ENCODE assay signal across 10 cellular contexts in the genomic region with DNA sequence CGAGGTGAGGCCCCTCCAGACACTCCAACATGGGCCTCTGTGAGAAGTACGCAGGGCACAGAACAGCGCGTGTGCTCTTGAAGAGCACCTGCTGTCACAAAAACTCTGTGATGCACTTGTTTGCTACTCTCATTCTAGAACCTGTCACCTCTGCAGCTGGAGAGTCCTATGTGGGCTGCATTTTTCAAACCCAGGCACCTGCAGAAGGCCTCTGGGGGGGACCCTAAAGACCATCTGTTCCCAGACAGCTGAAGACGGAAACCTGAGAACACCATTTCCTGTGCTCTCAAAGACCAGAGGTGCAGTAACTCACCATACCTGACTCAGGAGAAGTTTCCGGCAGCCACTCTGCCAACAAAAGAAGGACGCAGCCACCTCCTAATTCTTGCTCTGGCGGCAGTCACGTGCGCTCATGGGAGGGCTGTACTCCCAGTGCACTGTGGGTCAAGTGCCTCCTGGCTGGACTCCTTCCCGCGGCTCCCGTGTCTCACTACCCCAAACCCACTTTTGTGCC. TPM values are rescaled to one million over a fixed set of nuclear protein-coding genes. Genes with fewer than 3 reads are reported as not detected.
DNase-seq lines count a peak whose midpoint lies in the region; ATAC-seq, FAIRE-seq and TF ChIP-seq lines count a peak whose summit lies in the region.
"Had no signal": no experiment of that assay in that cellular context is flagged by ENCODE, and none has a peak within 500 bp of the region (broad histone marks: within the 10 kb centered on the region; RNA-seq: fewer than 3 reads in every experiment).

No MANE protein-coding gene starts in this region.

- no peak overlapping the region for H2BK12ac ChIP-seq in H1 (ENCODE audit: low read depth, low read length)

- H3K79me1 ChIP-seq in H1 (ENCODE audit: low read depth, low read length), result peaks cover 30% of the 10 kb centered on the region

- no peak for TF ChIP-seq POLR2A in H1 (IDR thresholded peaks at IDR 0.05; ENCODE audit: control extremely low read depth in 1 of 2, low read depth in 2 of 2, low read length in 2 of 2)

- no peak for TF ChIP-seq RAD21 in H1 (IDR thresholded peaks at IDR 0.05 in 1 of 2, conservative IDR thresholded peaks at IDR 0.05 in 1 of 2; ENCODE audit: low read depth in 2 of 2, low read length in 2 of 2)

- DNase-seq in NCI-H1105 treated with DMSO at 0.1 percent for 48 hours (lab: John Stamatoyannopoulos, UW), result peak; percentile 78
- DNase-seq in activated CD4-positive, alpha-beta T cell treated with anti-CD3 and anti-CD28 coated beads for 36 hours, result peak; percentile 67
- no peak for DNase-seq in H1 (ENCODE audit: low read depth in 1 of 2, low spot score in 2 of 2)
- peak; percentile 36 for DNase-seq in stimulated activated CD4-positive, alpha-beta T cell treated with anti-CD3 and anti-CD28 coated beads, Interleukin-2, amount 100 ng/mL, for 4 hours (ENCODE audit: low read depth)
- no peak for DNase-seq in GM13977 (ENCODE audit: low spot score)
- no peak for DNase-seq in GOT3 (lab: John Stamatoyannopoulos, UW)
- DNase-seq in EL, result no peak
- no peak for DNase-seq in effector CD8-positive, alpha-beta T cell (lab: John Stamatoyannopoulos, UW)
- DNase-seq: foreskin fibroblast had no signal

- H3K79me2 ChIP-seq in H1 (ENCODE audit: control insufficient read depth in 1 of 2, insufficient read depth in 2 of 2, low read length in 2 of 2), result peaks cover 0 to 89% of the 10 kb centered on the region in 2 experiments; a peak in 3 of 4 replicates

- ATAC-seq in activated CD4-positive, alpha-beta T cell treated with anti-CD3 and anti-CD28 coated beads for 36 hours, result peak; percentile 63

- peaks cover 78% of the 10 kb centered on the region for H3K4me1 Mint-ChIP-seq in activated CD4-positive, alpha-beta T cell treated with anti-CD3 and anti-CD28 coated beads for 36 hours

- H3K4me1 ChIP-seq in H1 (replicated peaks in 1 of 4; ENCODE audit: control insufficient read depth in 3 of 4, insufficient read depth in 4 of 4, low read length in 3 of 4), result peaks cover 31 to 54% (median 38%) of the 10 kb centered on the region in 4 experiments

- no peaks in the 10 kb centered on the region for H3K9me3 ChIP-seq in H1 (ENCODE audit: insufficient read depth in 2 of 2, low read depth in 1 of 2, low read length in 1 of 2)

- 0 out of 2 replicates have a peak overlapping the region, but pooled peaks have one; percentile 18 for H2BK5ac ChIP-seq in H1 (ENCODE audit: low read depth, low read length)

- H3K23me2 ChIP-seq in H1 (ENCODE audit: low read depth, low read length), result no peaks in the 10 kb centered on the region

- CTCF ChIA-PET in activated CD4-positive, alpha-beta T cell treated with anti-CD3 and anti-CD28 coated beads for 36 hours (lab: Charles Lee), result interaction anchor here (1.3 to 7.9 kb wide), 3 partner anchors 18 to 29 kb away, joined by 3 to 54 read pairs (median 3); no protein-coding TSS in a partner anchor
- CTCF ChIA-PET in H1 (lab: Charles Lee; ENCODE audit: partially characterized antibody), result interaction anchor here (0.6 to 6.0 kb wide), 8 partner anchors 15 to 1748 kb away, joined by 3 to 48 read pairs (median 4); no protein-coding TSS in a partner anchor

- peak overlapping the region; percentile 26; the same call in 1 of the 2 replicates for H2BK20ac ChIP-seq in H1 (ENCODE audit: low read length)

- H4K5ac ChIP-seq in H1 (ENCODE audit: insufficient read length, low read depth, low read length), result no peak overlapping the region

- H2BK120ac ChIP-seq in H1 (replicated peaks; ENCODE audit: low read depth, low read length), result no peak overlapping the region

- H3K36me3 ChIP-seq in H1 (ENCODE audit: control insufficient read depth in 2 of 4, insufficient read depth in 4 of 4, low read length in 3 of 4), result peaks cover 0 to 3% (median 0%) of the 10 kb centered on the region in 4 experiments; a peak in 1 of 8 replicates

- no peak overlapping the region; the same call in 1 of the 2 replicates for H2AK5ac ChIP-seq in H1 (ENCODE audit: low read depth, low read length)

- H3K4ac ChIP-seq in H1 (replicated peaks; ENCODE audit: insufficient read length, low read depth, low read length), result no peak overlapping the region

- H3K18ac ChIP-seq in H1 (ENCODE audit: extremely low read depth, low read length), result peak overlapping the region; percentile 65; the same call in 1 of the 2 replicates

- TF ChIP-seq EP300 in H1 (IDR thresholded peaks at IDR 0.05; ENCODE audit: borderline replicate concordance in 1 of 2, low read depth in 2 of 2, low read length in 2 of 2), result no peak

- H4K91ac ChIP-seq in H1 (replicated peaks; ENCODE audit: insufficient read length, low read length), result no peak overlapping the region

- in situ Hi-C loops in GM13977 (cut with MboI; ENCODE audit: low pct_unique_long_range_greater_than_20kb, low sequenced_read_pairs, unreplicated experiment), result no loop called here

- H3K27ac Mint-ChIP-seq in activated CD4-positive, alpha-beta T cell treated with anti-CD3 and anti-CD28 coated beads for 36 hours, result peak overlapping the region; percentile 98

- no peak overlapping the region; the same call in 1 of the 2 replicates for H4K8ac ChIP-seq in H1 (ENCODE audit: extremely low read depth, insufficient read depth, low read length)

- H2BK15ac ChIP-seq in H1 (ENCODE audit: low read length), result 0 out of 2 replicates have a peak overlapping the region, but pooled peaks have one; percentile 53

- no peak overlapping the region for H3K56ac ChIP-seq in H1 (replicated peaks; ENCODE audit: insufficient read length, low read depth, low read length)

- H3K27ac ChIP-seq in H1 (ENCODE audit: low read depth, low read length), result no peak overlapping the region

- H3K27me3 ChIP-seq in H1 (replicated peaks in 1 of 4; ENCODE audit: control insufficient read depth in 3 of 4, extremely low read depth in 1 of 4, insufficient read depth in 3 of 4, low read length in 3 of 4), result no peaks in the 10 kb centered on the region

- H3K4me3 ChIP-seq in H1 (ENCODE audit: extremely low read depth in 1 of 4, insufficient read depth in 2 of 4, low read depth in 3 of 4, low read length in 4 of 4), result no peak overlapping the region

- POLR2A ChIA-PET in activated CD4-positive, alpha-beta T cell treated with anti-CD3 and anti-CD28 coated beads for 36 hours (lab: Charles Lee), result interaction anchor here (0.6 kb wide), 1 partner anchor 81 kb away, joined by 4 read pairs; no protein-coding TSS in a partner anchor
- POLR2A ChIA-PET in H1 (lab: Charles Lee; ENCODE audit: partially characterized antibody), result interaction anchor here (0.9 kb wide), 1 partner anchor 22 kb away, joined by 3 read pairs; no protein-coding TSS in a partner anchor

- TF ChIP-seq CTCF in H1 (IDR thresholded peaks at IDR 0.05; ENCODE audit: control extremely low read depth in 1 of 3, insufficient read depth in 1 of 3, low read depth in 1 of 3, low read length in 3 of 3) (no peak), GM13977 (IDR thresholded peaks at IDR 0.05; ENCODE audit: extremely low read depth, insufficient read depth, missing control alignments) (no peak)

- H3K4me3 Mint-ChIP-seq in activated CD4-positive, alpha-beta T cell treated with anti-CD3 and anti-CD28 coated beads for 36 hours, result peak overlapping the region; percentile 25

- no peak overlapping the region for H2AFZ ChIP-seq in H1 (ENCODE audit: low read length)

- intact Hi-C loops in activated CD4-positive, alpha-beta T cell treated with anti-CD3 and anti-CD28 coated beads for 36 hours (cut with DNase I, micrococcal nuclease), result loop anchor here (5.0 kb wide), 2 partner anchors 43 to 228 kb away; partner anchors contain the start of genes CATSPERD (in 1 of the 2) and LONP1 (in 1 of the 2)

- H3K9ac ChIP-seq in H1 (replicated peaks in 1 of 4; ENCODE audit: extremely low read depth in 1 of 4, low read depth in 3 of 4, low read length in 3 of 4), result no peak overlapping the region; a peak in 1 of 7 replicates

- FAIRE-seq in H1 (lab: Jason Lieb, UNC), result no peak
- FAIRE-seq: TTC549 had no signal

- H3K36me3 Mint-ChIP-seq in activated CD4-positive, alpha-beta T cell treated with anti-CD3 and anti-CD28 coated beads for 36 hours (ENCODE audit: low read depth), result peaks cover 36% of the 10 kb centered on the region

- WGBS in H1 (ENCODE audit: extremely low coverage in 1 of 2, insufficient coverage in 1 of 2, insufficient read length in 1 of 2, insufficient replicate concordance in 2 of 2, low coverage in 1 of 2, low lambda C conversion rate in 2 of 2, missing lambda C conversion rate in 1 of 2), 2 experiments, result 90% methylated on average over 12 of the region's 13 CpGs; no CpG with 5 or more reads in 1 of the 2 experiments

- peaks cover 38 to 46% of the 10 kb centered on the region in 2 experiments for H4K20me1 ChIP-seq in H1 (replicated peaks in 1 of 2; ENCODE audit: control insufficient read depth in 1 of 2, insufficient read depth in 2 of 2, low read length in 2 of 2)

- H3K14ac ChIP-seq in H1 (ENCODE audit: insufficient read length), result no peak overlapping the region

- H3K4me2 ChIP-seq in H1 (ENCODE audit: insufficient read depth in 1 of 2, low read depth in 2 of 2, low read length in 2 of 2), result no peak overlapping the region; a peak in 1 of 4 replicates

- no peak overlapping the region for H3K23ac ChIP-seq in H1 (ENCODE audit: insufficient read length)

- no peaks in the 10 kb centered on the region for H3K9me3 Mint-ChIP-seq in activated CD4-positive, alpha-beta T cell treated with anti-CD3 and anti-CD28 coated beads for 36 hours (ENCODE audit: low read depth)

- no peaks in the 10 kb centered on the region for H3K27me3 Mint-ChIP-seq in activated CD4-positive, alpha-beta T cell treated with anti-CD3 and anti-CD28 coated beads for 36 hours

RNA-seq across cellular contexts. Expression of gene RANBP3, which starts 28.1 kb away (rescaled TPM):
- total RNA-seq in activated CD4-positive, alpha-beta T cell treated with anti-CD3 and anti-CD28 coated beads for 36 hours, result 100 to 1,000 TPM in 1 of 2 experiments, 10 to 100 TPM in 1; 85.5 to 103 TPM
- 87.0 and 95.4 TPM in 2 replicates for total RNA-seq in H1 (2021; fragmentation: NEBNext Ultra II Directional; extraction: Animal tissue kit (Norgen Biotek cat#: 25700))
- polyA plus RNA-seq in H1 (2011; rRNA removed), result 122 and 159 TPM in 2 replicates
- polyA plus RNA-seq in H1 (2011; cell fraction: cytosol; rRNA removed), result 120 TPM
- 149 TPM for polyA plus RNA-seq in H1 (2011; cell fraction: nucleus; rRNA removed)
- polyA plus RNA-seq in H1 (2012, experiment 1 of 2), result 62.4 to 96.0 TPM (median 89.7 TPM) in 4 replicates
- polyA plus RNA-seq in H1 (2012, experiment 2 of 2), result 57.9 TPM
- polyA plus RNA-seq in H1 (2013, experiment 1 of 2), result 102 TPM
- polyA plus RNA-seq in H1 (2013, experiment 2 of 2), result 98.7 TPM
- polyA minus RNA-seq in H1 (2011; rRNA and poly(A)+ RNA removed), result 52.2 and 53.3 TPM in 2 replicates
- polyA minus RNA-seq in H1 (2011; cell fraction: cytosol; rRNA and poly(A)+ RNA removed), result 65.6 TPM
- 34.1 TPM for polyA minus RNA-seq in H1 (2011; cell fraction: nucleus; rRNA and poly(A)+ RNA removed)

RNA-seq across cellular contexts. Expression of gene CAPS, which starts 35.8 kb away (rescaled TPM):
- 1 to 10 TPM; 2.2 to 2.7 TPM for total RNA-seq in activated CD4-positive, alpha-beta T cell treated with anti-CD3 and anti-CD28 coated beads for 36 hours
- total RNA-seq in H1 (2021; fragmentation: NEBNext Ultra II Directional; extraction: Animal tissue kit (Norgen Biotek cat#: 25700)), result 1.8 and 2.1 TPM in 2 replicates
- polyA plus RNA-seq in H1 (2011; rRNA removed), result 2.4 and 4.2 TPM in 2 replicates
- polyA plus RNA-seq in H1 (2011; cell fraction: cytosol; rRNA removed), result 4.2 TPM
- 8.2 TPM for polyA plus RNA-seq in H1 (2011; cell fraction: nucleus; rRNA removed)
- 1.9 to 3.7 TPM (median 2.8 TPM) in 4 replicates for polyA plus RNA-seq in H1 (2012, experiment 1 of 2)
- polyA plus RNA-seq in H1 (2012, experiment 2 of 2), result 1.7 TPM
- 2.1 TPM for polyA plus RNA-seq in H1 (2013, experiment 1 of 2)
- polyA plus RNA-seq in H1 (2013, experiment 2 of 2), result 1.4 TPM
- 0.24 and 0.47 TPM in 2 replicates for polyA minus RNA-seq in H1 (2011; rRNA and poly(A)+ RNA removed)
- 0.66 TPM for polyA minus RNA-seq in H1 (2011; cell fraction: cytosol; rRNA and poly(A)+ RNA removed)
- polyA minus RNA-seq in H1 (2011; cell fraction: nucleus; rRNA and poly(A)+ RNA removed), result 1.1 TPM

RNA-seq across cellular contexts. Expression of gene VMAC, which starts 45.2 kb away (rescaled TPM):
- total RNA-seq in activated CD4-positive, alpha-beta T cell treated with anti-CD3 and anti-CD28 coated beads for 36 hours, result 1 to 10 TPM; 2.3 to 2.8 TPM
- 1.2 and 1.3 TPM in 2 replicates for total RNA-seq in H1 (2021; fragmentation: NEBNext Ultra II Directional; extraction: Animal tissue kit (Norgen Biotek cat#: 25700))
- 2.2 and 3.9 TPM in 2 replicates for polyA plus RNA-seq in H1 (2011; rRNA removed)
- polyA plus RNA-seq in H1 (2011; cell fraction: cytosol; rRNA removed), result 3.9 TPM
- polyA plus RNA-seq in H1 (2011; cell fraction: nucleus; rRNA removed), result 5.9 TPM
- polyA plus RNA-seq in H1 (2012, experiment 1 of 2), result 1.3 to 2.1 TPM (median 1.8 TPM) in 4 replicates
- 1.1 TPM for polyA plus RNA-seq in H1 (2012, experiment 2 of 2)
- 1.2 TPM for polyA plus RNA-seq in H1 (2013, experiment 1 of 2)
- 1.5 TPM for polyA plus RNA-seq in H1 (2013, experiment 2 of 2)
- 0.56 and 1.1 TPM in 2 replicates for polyA minus RNA-seq in H1 (2011; rRNA and poly(A)+ RNA removed)
- polyA minus RNA-seq in H1 (2011; cell fraction: cytosol; rRNA and poly(A)+ RNA removed), result 2.6 TPM
- 2.6 TPM for polyA minus RNA-seq in H1 (2011; cell fraction: nucleus; rRNA and poly(A)+ RNA removed)

RNA-seq across cellular contexts. Expression of gene NDUFA11, which starts 46.3 kb away (rescaled TPM):
- total RNA-seq in activated CD4-positive, alpha-beta T cell treated with anti-CD3 and anti-CD28 coated beads for 36 hours, result 100 to 1,000 TPM; 175 to 213 TPM
- 205 and 206 TPM in 2 replicates for total RNA-seq in H1 (2021; fragmentation: NEBNext Ultra II Directional; extraction: Animal tissue kit (Norgen Biotek cat#: 25700))
- 1,037 and 1,353 TPM in 2 replicates for polyA plus RNA-seq in H1 (2011; rRNA removed)
- 521 TPM for polyA plus RNA-seq in H1 (2011; cell fraction: cytosol; rRNA removed)
- polyA plus RNA-seq in H1 (2011; cell fraction: nucleus; rRNA removed), result 400 TPM
- 90.6 to 331 TPM (median 298 TPM) in 4 replicates for polyA plus RNA-seq in H1 (2012, experiment 1 of 2)
- 720 TPM for polyA plus RNA-seq in H1 (2012, experiment 2 of 2)
- polyA plus RNA-seq in H1 (2013, experiment 1 of 2), result 258 TPM
- 272 TPM for polyA plus RNA-seq in H1 (2013, experiment 2 of 2)
- 28.0 and 42.3 TPM in 2 replicates for polyA minus RNA-seq in H1 (2011; rRNA and poly(A)+ RNA removed)
- 42.3 TPM for polyA minus RNA-seq in H1 (2011; cell fraction: cytosol; rRNA and poly(A)+ RNA removed)
- 35.8 TPM for polyA minus RNA-seq in H1 (2011; cell fraction: nucleus; rRNA and poly(A)+ RNA removed)

Comparison
In these comparisons a context has a peak if more than half of its experiments do, and no peak if none do; other contexts are left out.
1. DNase-seq: peak in NCI-H1105 treated with DMSO at 0.1 percent for 48 hours (single experiment), activated CD4-positive, alpha-beta T cell treated with anti-CD3 and anti-CD28 coated beads for 36 hours (single experiment) and stimulated activated CD4-positive, alpha-beta T cell treated with anti-CD3 and anti-CD28 coated beads, Interleukin-2, amount 100 ng/mL, for 4 hours (single experiment); none in H1 (0 of 2), GM13977 (single experiment), GOT3 (single experiment), EL (single experiment) and effector CD8-positive, alpha-beta T cell (single experiment).